21 cellular contexts compared by ENCODE assay signal in the genomic region with DNA sequence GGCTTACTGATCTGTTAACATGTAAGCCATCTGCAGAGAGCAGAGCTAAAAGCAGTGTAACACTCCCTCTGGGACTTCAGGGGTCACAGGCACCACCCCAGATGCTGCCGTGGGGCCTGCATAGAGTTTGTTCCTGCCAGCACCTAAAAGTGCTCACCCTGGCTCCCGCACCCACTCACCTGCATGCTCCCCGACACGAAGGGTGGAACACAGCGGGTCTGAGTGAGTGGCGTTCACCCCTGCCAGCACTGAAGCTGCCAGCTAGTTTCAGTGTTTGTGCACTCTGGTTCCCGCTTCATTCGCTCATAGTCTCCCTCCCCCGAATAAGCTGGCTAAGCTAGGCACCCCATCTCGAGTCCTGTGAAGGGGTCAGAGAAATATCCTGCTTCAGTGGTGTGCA.
"Had no signal": no experiment of that assay in that cellular context is flagged by ENCODE, and none has a peak within 500 bp of the region (broad histone marks: within the 10 kb centered on the region; RNA-seq: fewer than 3 reads in every experiment).

No MANE protein-coding gene starts in this region.

- H3K9me3 Mint-ChIP-seq: nephron had no signal

- DNase-seq: activated CD4-positive, alpha-beta T cell treated with anti-CD3 and anti-CD28 coated beads for 36 hours; activated CD4-positive, CD25-positive, alpha-beta regulatory T cell; activated naive CD4-positive, alpha-beta T cell; activated T-cell treated with anti-CD3 and anti-CD28 coated beads for 4 hours; activated T-cell treated with anti-CD3 and anti-CD28 coated beads, Interleukin-2, amount 50 U/mL, for 72 hours; foreskin keratinocyte; heart right ventricle; right lobe of liver; stimulated activated CD4-positive, alpha-beta T cell treated with anti-CD3 and anti-CD28 coated beads, Interleukin-2, amount 100 ng/mL, for 48 hours had no signal

- H3K9me3 ChIP-seq: breast epithelium, esophagus muscularis mucosa, left lung, neutrophil, right lobe of liver, vagina had no signal

- H3K4me1 Mint-ChIP-seq: activated CD4-positive, alpha-beta T cell treated with anti-CD3 and anti-CD28 coated beads for 36 hours; central memory CD8-positive, alpha-beta T cell; nephron had no signal

- H3K27ac ChIP-seq: breast epithelium, esophagus muscularis mucosa, foreskin keratinocyte, heart right ventricle, left lung, neutrophil, right lobe of liver, vagina had no signal

- H3K4me3 ChIP-seq: breast epithelium, esophagus muscularis mucosa, heart right ventricle, left lung, right lobe of liver, vagina had no signal

- H3K27me3 Mint-ChIP-seq: activated CD4-positive, alpha-beta T cell treated with anti-CD3 and anti-CD28 coated beads for 36 hours; central memory CD8-positive, alpha-beta T cell; dendritic cell treated with granulocyte-macrophage colony-stimulating factor and Interleukin-4, amounts not matched to agents 40 ng/mL and 50 ng/mL, for 4 days; stimulated activated naive CD8-positive, alpha-beta T cell treated with anti-CD3 and anti-CD28 coated beads, Interleukin-15, Interleukin-2, amounts not matched to agents 100 ng/mL and 50 ng/mL, for 24 hours; type B pancreatic cell had no signal

- H3K36me3 Mint-ChIP-seq: activated naive CD4-positive, alpha-beta T cell treated with anti-CD3 and anti-CD28 coated beads, Interleukin-2, amount 50 U/mL, for 72 hours; type B pancreatic cell had no signal

- H3K4me3 Mint-ChIP-seq: activated CD4-positive, alpha-beta T cell treated with anti-CD3 and anti-CD28 coated beads for 36 hours; activated T-cell treated with anti-CD3 and anti-CD28 coated beads, Interleukin-2, amount 50 U/mL, for 72 hours; central memory CD8-positive, alpha-beta T cell; dendritic cell treated with granulocyte-macrophage colony-stimulating factor and Interleukin-4, amounts not matched to agents 40 ng/mL and 50 ng/mL, for 4 days; nephron; stimulated activated naive CD8-positive, alpha-beta T cell treated with anti-CD3 and anti-CD28 coated beads, Interleukin-15, Interleukin-2, amounts not matched to agents 100 ng/mL and 50 ng/mL, for 24 hours; T-helper 2 cell treated with Interferon-gamma antibody and Interleukin-4, amounts not matched to agents 5 μg/mL and 100 μg/mL, for 36 hours; type B pancreatic cell had no signal

- H3K4me1 ChIP-seq: breast epithelium, esophagus muscularis mucosa, foreskin keratinocyte, heart right ventricle, left lung, right lobe of liver, vagina had no signal

- H3K27me3 ChIP-seq: breast epithelium, esophagus muscularis mucosa, foreskin keratinocyte, heart right ventricle, left lung, neutrophil, right lobe of liver, vagina had no signal

- H3K36me3 ChIP-seq: breast epithelium, esophagus muscularis mucosa, heart right ventricle, left lung, neutrophil, right lobe of liver, vagina had no signal

- H3K27ac Mint-ChIP-seq: activated CD4-positive, alpha-beta T cell treated with anti-CD3 and anti-CD28 coated beads for 36 hours; activated naive CD4-positive, alpha-beta T cell treated with anti-CD3 and anti-CD28 coated beads, Interleukin-2, amount 50 U/mL, for 72 hours; activated T-cell treated with anti-CD3 and anti-CD28 coated beads, Interleukin-2, amount 50 U/mL, for 72 hours; dendritic cell treated with granulocyte-macrophage colony-stimulating factor and Interleukin-4, amounts not matched to agents 40 ng/mL and 50 ng/mL, for 4 days; nephron; stimulated activated naive CD8-positive, alpha-beta T cell treated with anti-CD3 and anti-CD28 coated beads, Interleukin-15, Interleukin-2, amounts not matched to agents 100 ng/mL and 50 ng/mL, for 24 hours; T-helper 2 cell treated with Interferon-gamma antibody and Interleukin-4, amounts not matched to agents 5 μg/mL and 100 μg/mL, for 36 hours; type B pancreatic cell had no signal

- ATAC-seq: activated CD4-positive, alpha-beta T cell treated with anti-CD3 and anti-CD28 coated beads for 36 hours; activated naive CD4-positive, alpha-beta T cell treated with anti-CD3 and anti-CD28 coated beads, Interleukin-2, amount 50 U/mL, for 72 hours; activated T-cell treated with anti-CD3 and anti-CD28 coated beads, Interleukin-2, amount 50 U/mL, for 72 hours; foreskin keratinocyte; heart right ventricle; left lung had no signal
